ENCODE assay signal across 9 cellular contexts in genomic region chr12:57183939-57184725, GRCh38. TPM values are rescaled to one million over a fixed set of nuclear protein-coding genes. Genes with fewer than 3 reads are reported as not detected.
"Had no signal": no experiment of that assay in that cellular context is flagged by ENCODE, and none has a peak within 500 bp of the region (broad histone marks: within the 10 kb centered on the region; RNA-seq: fewer than 3 reads in every experiment).

No MANE protein-coding gene starts in this region.

- H3K4me3 ChIP-seq: GM23338, HAP-1, K562 had no signal

- H3K9me3 Mint-ChIP-seq: GM23338 had no signal

- H3K27ac ChIP-seq: HL-60 had no signal

- H3K4me3 Mint-ChIP-seq: GM23338 had no signal

- H3K4me2 ChIP-seq: GM23338 had no signal

- FAIRE-seq: K562 had no signal

- H3K4me1 ChIP-seq: HAP-1 had no signal

- H2AFZ ChIP-seq: GM23338 had no signal

- H3K9me3 ChIP-seq: HAP-1 had no signal

- DNase-seq: H7, IMR-90, KG1 had no signal

- H3K27ac Mint-ChIP-seq: GM23338 had no signal

RNA-seq across cellular contexts. Expression of gene LRP1-AS, which starts 36.7 kb away (rescaled TPM):
- total RNA-seq: GM23338, H4, H7, HT1080, IMR-90, K562 had no signal
- polyA plus RNA-seq: IMR-90, K562 had no signal
